In the genomic region with DNA sequence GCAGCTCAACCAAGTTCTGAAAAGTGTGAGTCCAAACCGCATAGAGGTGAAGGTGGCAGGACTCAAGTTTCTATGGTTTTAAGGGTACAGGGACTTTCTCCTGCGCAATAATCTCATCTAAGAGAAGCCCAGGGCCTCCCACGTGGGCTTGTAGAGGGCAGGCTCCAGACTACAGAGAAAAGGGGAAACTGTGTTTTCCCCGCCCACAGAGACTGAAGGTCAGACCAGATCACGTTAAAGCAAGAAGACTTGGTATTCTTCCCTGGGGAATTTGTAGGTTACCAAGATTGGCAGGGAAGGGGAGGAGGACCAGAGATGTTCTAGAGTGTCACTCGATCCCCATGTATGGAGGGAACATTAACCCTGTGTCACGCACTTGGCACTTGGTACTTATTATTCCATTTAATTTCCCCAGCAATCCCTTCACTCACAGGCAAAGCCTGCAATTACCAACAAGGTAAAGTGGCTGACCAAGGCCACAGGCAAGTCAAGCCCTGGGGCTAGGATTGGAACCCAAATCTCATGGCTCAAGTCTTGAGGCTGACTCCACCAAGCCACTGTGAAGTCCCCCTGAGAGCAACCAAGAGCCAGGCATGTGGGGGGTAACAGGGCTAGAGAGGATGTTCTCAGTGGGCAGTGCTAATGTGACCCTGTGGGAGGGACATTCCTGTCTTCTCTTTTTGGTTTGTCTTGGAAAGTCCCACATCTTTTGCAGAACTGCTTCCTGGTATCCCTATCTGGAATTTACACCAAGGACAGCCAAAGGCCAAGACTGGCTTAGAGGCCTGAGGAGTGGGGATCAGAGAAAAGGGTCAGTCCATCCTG, we compare ENCODE assay signal across 2 cellular contexts.
TF ChIP-seq lines count a peak whose summit lies in the region.

No MANE protein-coding gene starts in this region.

TF ChIP-seq in GM12878, 131 proteins besides CTCF, POLR2A, EP300 and RAD21 (continues in another document):
- no peak for TF ChIP-seq CHD4 (IDR thresholded peaks at IDR 0.05)
- no peak for TF ChIP-seq FOS (IDR thresholded peaks at IDR 0.05; ENCODE audit: borderline replicate concordance, extremely low read depth, insufficient read length)
- no peak for TF ChIP-seq CBX3 (IDR thresholded peaks at IDR 0.05; ENCODE audit: borderline replicate concordance, low read depth)
- TF ChIP-seq SREBF1 (IDR thresholded peaks at IDR 0.05; ENCODE audit: low read length) = no peak
- no peak for TF ChIP-seq SUPT20H (IDR thresholded peaks at IDR 0.05; ENCODE audit: borderline replicate concordance, control insufficient read depth, low read depth, low read length)
- TF ChIP-seq, protein P1, sequence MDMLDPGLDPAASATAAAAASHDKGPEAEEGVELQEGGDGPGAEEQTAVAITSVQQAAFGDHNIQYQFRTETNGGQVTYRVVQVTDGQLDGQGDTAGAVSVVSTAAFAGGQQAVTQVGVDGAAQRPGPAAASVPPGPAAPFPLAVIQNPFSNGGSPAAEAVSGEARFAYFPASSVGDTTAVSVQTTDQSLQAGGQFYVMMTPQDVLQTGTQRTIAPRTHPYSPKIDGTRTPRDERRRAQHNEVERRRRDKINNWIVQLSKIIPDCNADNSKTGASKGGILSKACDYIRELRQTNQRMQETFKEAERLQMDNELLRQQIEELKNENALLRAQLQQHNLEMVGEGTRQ (IDR thresholded peaks at IDR 0.05; ENCODE audit: borderline replicate concordance, low read depth, low read length) = peak; percentile 47; the same call in 1 of the 2 replicates
- no peak for TF ChIP-seq SKIL (IDR thresholded peaks at IDR 0.05; ENCODE audit: low read depth, poor library complexity, severe bottlenecking)
- no peak for TF ChIP-seq CEBPB (IDR thresholded peaks at IDR 0.05; ENCODE audit: borderline replicate concordance in 1 of 2, low read depth in 2 of 2, low read length in 2 of 2)
- no peak for TF ChIP-seq CEBPZ (IDR thresholded peaks at IDR 0.05; ENCODE audit: low read depth, low read length)
- 0 out of 2 replicates have a peak, but pooled peaks have one; percentile 65 for TF ChIP-seq TBL1XR1 (IDR thresholded peaks at IDR 0.05; ENCODE audit: low read depth, low read length)
- no peak for TF ChIP-seq ASH2L (IDR thresholded peaks at IDR 0.05; ENCODE audit: borderline replicate concordance, low read depth)
- TF ChIP-seq HDAC6 (IDR thresholded peaks at IDR 0.05; ENCODE audit: unreplicated experiment) = no peak
- no peak for TF ChIP-seq FOXK2 (IDR thresholded peaks at IDR 0.05)
- TF ChIP-seq, protein P2, sequence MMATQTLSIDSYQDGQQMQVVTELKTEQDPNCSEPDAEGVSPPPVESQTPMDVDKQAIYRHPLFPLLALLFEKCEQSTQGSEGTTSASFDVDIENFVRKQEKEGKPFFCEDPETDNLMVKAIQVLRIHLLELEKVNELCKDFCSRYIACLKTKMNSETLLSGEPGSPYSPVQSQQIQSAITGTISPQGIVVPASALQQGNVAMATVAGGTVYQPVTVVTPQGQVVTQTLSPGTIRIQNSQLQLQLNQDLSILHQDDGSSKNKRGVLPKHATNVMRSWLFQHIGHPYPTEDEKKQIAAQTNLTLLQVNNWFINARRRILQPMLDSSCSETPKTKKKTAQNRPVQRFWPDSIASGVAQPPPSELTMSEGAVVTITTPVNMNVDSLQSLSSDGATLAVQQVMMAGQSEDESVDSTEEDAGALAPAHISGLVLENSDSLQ (IDR thresholded peaks at IDR 0.05) = peak; percentile 85
- TF ChIP-seq TCF7 (IDR thresholded peaks at IDR 0.05; ENCODE audit: borderline replicate concordance) = 0 out of 2 replicates have a peak, but pooled peaks have one; percentile 3
- TF ChIP-seq, protein P3, sequence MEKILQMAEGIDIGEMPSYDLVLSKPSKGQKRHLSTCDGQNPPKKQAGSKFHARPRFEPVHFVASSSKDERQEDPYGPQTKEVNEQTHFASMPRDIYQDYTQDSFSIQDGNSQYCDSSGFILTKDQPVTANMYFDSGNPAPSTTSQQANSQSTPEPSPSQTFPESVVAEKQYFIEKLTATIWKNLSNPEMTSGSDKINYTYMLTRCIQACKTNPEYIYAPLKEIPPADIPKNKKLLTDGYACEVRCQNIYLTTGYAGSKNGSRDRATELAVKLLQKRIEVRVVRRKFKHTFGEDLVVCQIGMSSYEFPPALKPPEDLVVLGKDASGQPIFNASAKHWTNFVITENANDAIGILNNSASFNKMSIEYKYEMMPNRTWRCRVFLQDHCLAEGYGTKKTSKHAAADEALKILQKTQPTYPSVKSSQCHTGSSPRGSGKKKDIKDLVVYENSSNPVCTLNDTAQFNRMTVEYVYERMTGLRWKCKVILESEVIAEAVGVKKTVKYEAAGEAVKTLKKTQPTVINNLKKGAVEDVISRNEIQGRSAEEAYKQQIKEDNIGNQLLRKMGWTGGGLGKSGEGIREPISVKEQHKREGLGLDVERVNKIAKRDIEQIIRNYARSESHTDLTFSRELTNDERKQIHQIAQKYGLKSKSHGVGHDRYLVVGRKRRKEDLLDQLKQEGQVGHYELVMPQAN (conservative IDR thresholded peaks at IDR 0.05) = 0 out of 2 replicates have a peak, but pooled peaks have one; percentile 49

TF ChIP-seq in GM23338, 12 proteins besides CTCF, POLR2A, EP300 and RAD21:
- TF ChIP-seq EZH2 (IDR thresholded peaks at IDR 0.05; ENCODE audit: low read depth, unreplicated experiment) (no peak), ETS1 (IDR thresholded peaks at IDR 0.05) (no peak), ZNF462 (CRISPR knock-in tag; IDR thresholded peaks at IDR 0.05) (no peak), EZH2phosphoT487 (IDR thresholded peaks at IDR 0.05; ENCODE audit: unreplicated experiment) (no peak), JUNB (IDR thresholded peaks at IDR 0.05; ENCODE audit: unreplicated experiment) (no peak), STAT1 (IDR thresholded peaks at IDR 0.05; ENCODE audit: unreplicated experiment) (no peak), POLR2AphosphoS5 (IDR thresholded peaks at IDR 0.05; ENCODE audit: low read depth) (no peak), CREB1 (CRISPR knock-in tag; IDR thresholded peaks at IDR 0.05; ENCODE audit: low read depth) (no peak), NANOG (IDR thresholded peaks at IDR 0.05; ENCODE audit: borderline replicate concordance) (no peak), ZNF331 (CRISPR knock-in tag; IDR thresholded peaks at IDR 0.05; ENCODE audit: low read depth) (no peak), ZNF114 (CRISPR knock-in tag; IDR thresholded peaks at IDR 0.05) (no peak)
- TF ChIP-seq, protein P4, sequence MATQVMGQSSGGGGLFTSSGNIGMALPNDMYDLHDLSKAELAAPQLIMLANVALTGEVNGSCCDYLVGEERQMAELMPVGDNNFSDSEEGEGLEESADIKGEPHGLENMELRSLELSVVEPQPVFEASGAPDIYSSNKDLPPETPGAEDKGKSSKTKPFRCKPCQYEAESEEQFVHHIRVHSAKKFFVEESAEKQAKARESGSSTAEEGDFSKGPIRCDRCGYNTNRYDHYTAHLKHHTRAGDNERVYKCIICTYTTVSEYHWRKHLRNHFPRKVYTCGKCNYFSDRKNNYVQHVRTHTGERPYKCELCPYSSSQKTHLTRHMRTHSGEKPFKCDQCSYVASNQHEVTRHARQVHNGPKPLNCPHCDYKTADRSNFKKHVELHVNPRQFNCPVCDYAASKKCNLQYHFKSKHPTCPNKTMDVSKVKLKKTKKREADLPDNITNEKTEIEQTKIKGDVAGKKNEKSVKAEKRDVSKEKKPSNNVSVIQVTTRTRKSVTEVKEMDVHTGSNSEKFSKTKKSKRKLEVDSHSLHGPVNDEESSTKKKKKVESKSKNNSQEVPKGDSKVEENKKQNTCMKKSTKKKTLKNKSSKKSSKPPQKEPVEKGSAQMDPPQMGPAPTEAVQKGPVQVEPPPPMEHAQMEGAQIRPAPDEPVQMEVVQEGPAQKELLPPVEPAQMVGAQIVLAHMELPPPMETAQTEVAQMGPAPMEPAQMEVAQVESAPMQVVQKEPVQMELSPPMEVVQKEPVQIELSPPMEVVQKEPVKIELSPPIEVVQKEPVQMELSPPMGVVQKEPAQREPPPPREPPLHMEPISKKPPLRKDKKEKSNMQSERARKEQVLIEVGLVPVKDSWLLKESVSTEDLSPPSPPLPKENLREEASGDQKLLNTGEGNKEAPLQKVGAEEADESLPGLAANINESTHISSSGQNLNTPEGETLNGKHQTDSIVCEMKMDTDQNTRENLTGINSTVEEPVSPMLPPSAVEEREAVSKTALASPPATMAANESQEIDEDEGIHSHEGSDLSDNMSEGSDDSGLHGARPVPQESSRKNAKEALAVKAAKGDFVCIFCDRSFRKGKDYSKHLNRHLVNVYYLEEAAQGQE (IDR thresholded peaks at IDR 0.05; ENCODE audit: unreplicated experiment) = no peak
